ENCODE assay signal across 8 cellular contexts in the genomic region with DNA sequence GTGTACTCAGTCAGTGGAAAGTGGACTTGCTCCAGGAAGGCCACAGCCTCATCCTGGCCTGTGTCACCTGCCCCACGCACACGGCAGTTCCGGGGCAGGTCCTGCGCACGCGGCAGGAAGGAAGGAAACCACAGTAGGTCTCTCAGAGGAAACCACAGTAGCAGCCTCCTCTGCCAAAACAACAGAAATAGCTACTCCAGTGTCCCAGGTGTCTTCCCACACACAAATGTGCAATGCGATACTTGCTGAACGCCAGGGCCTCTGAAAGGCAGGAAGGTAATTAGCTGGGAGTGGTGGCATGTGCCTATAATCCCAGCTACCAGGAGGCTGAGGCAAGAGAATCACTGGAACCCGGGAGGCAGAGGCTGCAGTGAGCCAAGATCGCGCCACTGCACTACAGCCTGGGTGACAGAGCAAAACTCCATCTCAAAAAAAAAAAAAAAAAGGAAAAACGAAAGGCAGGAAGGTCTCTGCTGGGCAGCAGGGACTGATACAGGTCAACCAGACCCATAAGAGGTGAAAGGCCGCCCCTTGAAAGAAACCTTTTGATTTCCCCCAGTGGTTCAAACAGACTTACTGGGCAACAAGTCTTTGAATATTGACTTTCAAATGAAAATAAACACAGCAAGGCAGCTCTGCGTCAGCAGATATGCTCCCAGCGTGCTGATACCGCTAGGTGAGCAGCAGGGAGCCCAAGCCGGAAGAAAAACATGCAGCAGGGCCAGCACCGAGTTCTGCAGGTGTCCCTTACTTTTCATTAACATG. TPM values are rescaled to one million over a fixed set of nuclear protein-coding genes. Genes with fewer than 3 reads are reported as not detected.
DNase-seq lines count a peak whose midpoint lies in the region; ATAC-seq, FAIRE-seq and TF ChIP-seq lines count a peak whose summit lies in the region.

No MANE protein-coding gene starts in this region.

- peak overlapping the region; percentile 74 for H3K4me3 ChIP-seq in CD4-positive, CD25-positive, alpha-beta regulatory T cell (ENCODE audit: low read depth, low read length)
- H3K4me3 ChIP-seq in HepG2 (replicated peaks in 1 of 3; ENCODE audit: insufficient read depth in 1 of 3, low read depth in 2 of 3, low read length in 3 of 3), result no peak overlapping the region

- WGBS in HepG2 (ENCODE audit: low lambda C conversion rate), result 68% methylated on average over 13 of the region's 18 CpGs

- no TSS peak for BruUV-seq in HepG2 (replicated peaks; lab: Mats Ljungman, UMichigan)

- H3K4me1 Mint-ChIP-seq in CD4-positive, CD25-positive, alpha-beta regulatory T cell, result peaks cover 14 to 63% (median 42%) of the 10 kb centered on the region in 4 donors
- peaks cover 56% of the 10 kb centered on the region for H3K4me1 Mint-ChIP-seq in stimulated activated naive CD8-positive, alpha-beta T cell treated with anti-CD3 and anti-CD28 coated beads, Interleukin-15, Interleukin-2, amounts not matched to agents 100 ng/mL and 50 ng/mL, for 24 hours (ENCODE audit: low read depth)

- no peaks in the 10 kb centered on the region for H3K27me3 ChIP-seq in CD4-positive, CD25-positive, alpha-beta regulatory T cell (ENCODE audit: control insufficient read depth, insufficient read depth, low read length)
- no peaks in the 10 kb centered on the region for H3K27me3 ChIP-seq in HepG2 (ENCODE audit: control insufficient read depth in 1 of 2, insufficient read depth in 2 of 2, low read length in 2 of 2)

- TF ChIP-seq EP300 in HepG2 (IDR thresholded peaks at IDR 0.05; ENCODE audit: low read depth in 2 of 2, low read length in 2 of 2) (no peak), HepG2 (CRISPR knock-in tag; IDR thresholded peaks at IDR 0.05; ENCODE audit: borderline replicate concordance) (no peak)

- no peaks in the 10 kb centered on the region for H4K20me1 ChIP-seq in HepG2 (ENCODE audit: insufficient read depth, low read length)

- no peak overlapping the region for H3K4me2 ChIP-seq in HepG2 (ENCODE audit: low read depth, low read length)

- no peak overlapping the region for H3K9ac ChIP-seq in HepG2 (ENCODE audit: insufficient read depth, low read depth, low read length)

- peaks cover 10% of the 10 kb centered on the region for H3K36me3 Mint-ChIP-seq in CD4-positive, CD25-positive, alpha-beta regulatory T cell
- H3K36me3 Mint-ChIP-seq in stimulated activated naive CD8-positive, alpha-beta T cell treated with anti-CD3 and anti-CD28 coated beads, Interleukin-15, Interleukin-2, amounts not matched to agents 100 ng/mL and 50 ng/mL, for 24 hours (ENCODE audit: low read depth), result no peaks in the 10 kb centered on the region

- H2AFZ ChIP-seq in HepG2 (ENCODE audit: low read length), result no peak overlapping the region

- no peaks in the 10 kb centered on the region for H3K9me3 Mint-ChIP-seq in CD4-positive, CD25-positive, alpha-beta regulatory T cell
- no peaks in the 10 kb centered on the region for H3K9me3 Mint-ChIP-seq in stimulated activated naive CD8-positive, alpha-beta T cell treated with anti-CD3 and anti-CD28 coated beads, Interleukin-15, Interleukin-2, amounts not matched to agents 100 ng/mL and 50 ng/mL, for 24 hours

- FAIRE-seq in HepG2 (lab: Jason Lieb, UNC), result no peak

- no peaks in the 10 kb centered on the region for H3K79me2 ChIP-seq in HepG2 (ENCODE audit: insufficient read depth, low read length)

- no peak for TF ChIP-seq CTCF in HepG2 (CRISPR knock-in tag; IDR thresholded peaks at IDR 0.05)

- intact Hi-C loops in HepG2 (cut with micrococcal nuclease; ENCODE audit: unreplicated experiment), result no loop called here

- no peaks in the 10 kb centered on the region for H3K27me3 Mint-ChIP-seq in CD4-positive, CD25-positive, alpha-beta regulatory T cell
- H3K27me3 Mint-ChIP-seq in stimulated activated naive CD8-positive, alpha-beta T cell treated with anti-CD3 and anti-CD28 coated beads, Interleukin-15, Interleukin-2, amounts not matched to agents 100 ng/mL and 50 ng/mL, for 24 hours, result no peaks in the 10 kb centered on the region

- peak overlapping the region; percentile 87 to 92 (median 89) for H3K4me3 Mint-ChIP-seq in CD4-positive, CD25-positive, alpha-beta regulatory T cell
- H3K4me3 Mint-ChIP-seq in stimulated activated naive CD8-positive, alpha-beta T cell treated with anti-CD3 and anti-CD28 coated beads, Interleukin-15, Interleukin-2, amounts not matched to agents 100 ng/mL and 50 ng/mL, for 24 hours, result peak overlapping the region; percentile 71

- peak; percentile 95 to 96 for ATAC-seq in CD4-positive, CD25-positive, alpha-beta regulatory T cell (ENCODE audit: low read depth in 2 of 2)
- peak; percentile 98 for ATAC-seq in GM19467 (IDR thresholded peaks at IDR 0.05; ENCODE audit: unreplicated experiment)
- ATAC-seq in HG03520 (IDR thresholded peaks at IDR 0.05; ENCODE audit: unreplicated experiment), result peak; percentile 90
- ATAC-seq in HepG2, result peak; percentile 64

- TF ChIP-seq RAD21 in HepG2 (CRISPR knock-in tag; IDR thresholded peaks at IDR 0.05), result no peak

- H3K36me3 ChIP-seq in CD4-positive, CD25-positive, alpha-beta regulatory T cell (ENCODE audit: control insufficient read depth, insufficient read depth, low read length), result no peaks in the 10 kb centered on the region
- peaks cover 6 to 12% of the 10 kb centered on the region in 2 experiments; a peak in 4 of 5 replicates for H3K36me3 ChIP-seq in HepG2 (replicated peaks in 1 of 2; ENCODE audit: control insufficient read depth in 1 of 2, insufficient read depth in 2 of 2, low read length in 2 of 2)

- CTCF ChIA-PET in HepG2 (lab: Yijun Ruan, JAX; ENCODE audit: low intra/inter-chr PET ratio, low total read pairs), result no interaction called here

- TF ChIP-seq POLR2A in HepG2 (IDR thresholded peaks at IDR 0.05; ENCODE audit: insufficient read depth in 1 of 2, low read depth in 2 of 2, low read length in 2 of 2), result no peak

- H3K27ac Mint-ChIP-seq in CD4-positive, CD25-positive, alpha-beta regulatory T cell, result peak overlapping the region; percentile 98 to 99 (median 99)
- peak overlapping the region; percentile 85 for H3K27ac Mint-ChIP-seq in stimulated activated naive CD8-positive, alpha-beta T cell treated with anti-CD3 and anti-CD28 coated beads, Interleukin-15, Interleukin-2, amounts not matched to agents 100 ng/mL and 50 ng/mL, for 24 hours

- in situ Hi-C loops in HepG2 (cut with HindIII; ENCODE audit: extremely low pct_ligation_motif_present, low pct_unique_long_range_greater_than_20kb), result no loop called here

- H3K4me1 ChIP-seq in CD4-positive, CD25-positive, alpha-beta regulatory T cell (ENCODE audit: control insufficient read depth, insufficient read depth, low read length, poor library complexity, severe bottlenecking), result peaks cover 31% of the 10 kb centered on the region
- H3K4me1 ChIP-seq in HepG2 (ENCODE audit: insufficient read depth, low read length), result peaks cover 10% of the 10 kb centered on the region

- H3K9me3 ChIP-seq in CD4-positive, CD25-positive, alpha-beta regulatory T cell (ENCODE audit: control insufficient read depth in 2 of 2, low read length in 2 of 2), result no peaks in the 10 kb centered on the region
- no peaks in the 10 kb centered on the region for H3K9me3 ChIP-seq in HepG2 (ENCODE audit: low read length)

- POLR2A ChIA-PET in HepG2 (lab: Yijun Ruan, JAX), result no interaction called here

- peak; percentile 50 to 93 (median 83) for DNase-seq in CD4-positive, CD25-positive, alpha-beta regulatory T cell
- peak; percentile 80 for DNase-seq in activated CD8-positive, alpha-beta memory T cell treated with anti-CD3 and anti-CD28 coated beads for 24 hours
- DNase-seq in HepG2 (ENCODE audit: low spot score) (no peak), NCI-H1930 (lab: John Stamatoyannopoulos, UW) (no peak), substantia nigra (lab: John Stamatoyannopoulos, UW) (no peak)

- H3K27ac ChIP-seq in CD4-positive, CD25-positive, alpha-beta regulatory T cell (ENCODE audit: insufficient read depth, low read length, poor library complexity, severe bottlenecking), result peak overlapping the region; percentile 86
- H3K27ac ChIP-seq in HepG2 (ENCODE audit: extremely low read length, insufficient read depth, low read length) (peak overlapping the region; percentile 1), substantia nigra (ENCODE audit: low read depth, low read length, poor library complexity, severe bottlenecking) (no peak overlapping the region)

TF ChIP-seq in HepG2, 621 proteins besides CTCF, POLR2A, EP300 and RAD21 (continues in another document):
- TF ChIP-seq NFKB2 (CRISPR knock-in tag; IDR thresholded peaks at IDR 0.05; ENCODE audit: borderline replicate concordance), result no peak
- TF ChIP-seq KDM6A (CRISPR knock-in tag; IDR thresholded peaks at IDR 0.05; ENCODE audit: low read depth), result no peak
- no peak for TF ChIP-seq SRSF4 (IDR thresholded peaks at IDR 0.05; ENCODE audit: low read depth, low read length, poor library complexity, severe bottlenecking)
- no peak for TF ChIP-seq SUZ12 (IDR thresholded peaks at IDR 0.05; ENCODE audit: low read depth, low read length)
- TF ChIP-seq ZFP37 (CRISPR knock-in tag; IDR thresholded peaks at IDR 0.05; ENCODE audit: borderline replicate concordance), result no peak
- TF ChIP-seq SAP130 (CRISPR knock-in tag; IDR thresholded peaks at IDR 0.05; ENCODE audit: low read depth), result no peak

RNA-seq across cellular contexts. Expression of a gene that starts 49.5 kb away (rescaled TPM):
- total RNA-seq in CD4-positive, CD25-positive, alpha-beta regulatory T cell, result 16.2 TPM
- 10 to 100 TPM; 45.8 to 55.0 (median 53.7) TPM for polyA plus RNA-seq in CD4-positive, CD25-positive, alpha-beta regulatory T cell
- total RNA-seq in HepG2 (2016; rRNA removed; fragmentation: Illumina TruSeq; extraction: Trizol), result 57.2 and 71.7 TPM in 2 replicates
- 29.5 and 30.5 TPM in 2 replicates for total RNA-seq in HepG2 (2016; cell fraction: cytosol; rRNA removed; fragmentation: Illumina TruSeq; extraction: Trizol; ENCODE audit: low read depth)
- 62.2 and 68.9 TPM in 2 replicates for total RNA-seq in HepG2 (2016; cell fraction: insoluble cytoplasmic fraction; rRNA removed; fragmentation: Illumina TruSeq; extraction: Trizol)
- total RNA-seq in HepG2 (2016; cell fraction: membrane; rRNA removed; fragmentation: Illumina TruSeq; extraction: Trizol), result 43.1 and 48.4 TPM in 2 replicates
- 31.5 and 32.4 TPM in 2 replicates for total RNA-seq in HepG2 (2016; cell fraction: nucleus; rRNA removed; fragmentation: Illumina TruSeq; extraction: Trizol)
- 108 and 115 TPM in 2 replicates for polyA plus RNA-seq in HepG2 (2011; rRNA removed)
- 141 and 154 TPM in 2 replicates for polyA plus RNA-seq in HepG2 (2011; cell fraction: cytosol; rRNA removed)
- 42.9 and 50.6 TPM in 2 replicates for polyA plus RNA-seq in HepG2 (2011; cell fraction: nucleus; rRNA removed)
- polyA plus RNA-seq in HepG2 (2012), result 71.8 and 86.3 TPM in 2 replicates
- 31.6 and 39.2 TPM in 2 replicates for polyA plus RNA-seq in HepG2 (2016; cell fraction: cytosol; fragmentation: Illumina TruSeq; extraction: Trizol; ENCODE audit: low read depth)
- 85.1 and 88.1 TPM in 2 replicates for polyA plus RNA-seq in HepG2 (2016; cell fraction: insoluble cytoplasmic fraction; fragmentation: Illumina TruSeq; extraction: Trizol; ENCODE audit: low read depth)
- polyA plus RNA-seq in HepG2 (2016; cell fraction: membrane; fragmentation: Illumina TruSeq; extraction: Trizol; ENCODE audit: low read depth), result 41.0 and 48.6 TPM in 2 replicates
- 50.6 and 56.0 TPM in 2 replicates for polyA plus RNA-seq in HepG2 (2016; cell fraction: nucleus; fragmentation: Illumina TruSeq; extraction: Trizol; ENCODE audit: insufficient read depth, low read depth)
- 3.8 and 99.9 TPM in 2 replicates for polyA minus RNA-seq in HepG2 (2011; rRNA and poly(A)+ RNA removed; ENCODE audit: low replicate concordance)
- polyA minus RNA-seq in HepG2 (2011; cell fraction: cytosol; rRNA and poly(A)+ RNA removed), result 40.4 and 44.1 TPM in 2 replicates
- polyA minus RNA-seq in HepG2 (2011; cell fraction: nucleus; rRNA and poly(A)+ RNA removed), result 28.1 and 34.7 TPM in 2 replicates

Comparison
In these comparisons a context has a peak if more than half of its experiments do, and no peak if none do; other contexts are left out.
1. DNase-seq: peak in CD4-positive, CD25-positive, alpha-beta regulatory T cell (3 of 3) and activated CD8-positive, alpha-beta memory T cell treated with anti-CD3 and anti-CD28 coated beads for 24 hours (single experiment); none in HepG2 (single experiment), NCI-H1930 (0 of 2) and substantia nigra (0 of 49).
2. Peak in every context shown above with its lines, with median percentiles within 50 percentile points of each other: ATAC-seq.